In genomic region chr5:31630931-31631330, GRCh38 we compare ENCODE assay signal across 1 cellular context.
TF ChIP-seq lines count a peak whose summit lies in the region.

No MANE protein-coding gene starts in this region.

TF ChIP-seq in GM23338, 12 proteins besides CTCF, POLR2A, EP300 and RAD21:
- TF ChIP-seq REST (IDR thresholded peaks at IDR 0.05; ENCODE audit: unreplicated experiment) (no peak), ZNF462 (CRISPR knock-in tag; IDR thresholded peaks at IDR 0.05) (no peak), POLR2AphosphoS5 (IDR thresholded peaks at IDR 0.05; ENCODE audit: low read depth) (no peak), ZNF331 (CRISPR knock-in tag; IDR thresholded peaks at IDR 0.05; ENCODE audit: low read depth) (no peak), EZH2 (IDR thresholded peaks at IDR 0.05; ENCODE audit: low read depth, unreplicated experiment) (no peak), NANOG (IDR thresholded peaks at IDR 0.05; ENCODE audit: borderline replicate concordance) (no peak), ZNF114 (CRISPR knock-in tag; IDR thresholded peaks at IDR 0.05) (no peak), ETS1 (IDR thresholded peaks at IDR 0.05) (no peak), JUNB (IDR thresholded peaks at IDR 0.05; ENCODE audit: unreplicated experiment) (no peak), STAT1 (IDR thresholded peaks at IDR 0.05; ENCODE audit: unreplicated experiment) (no peak), EZH2phosphoT487 (IDR thresholded peaks at IDR 0.05; ENCODE audit: unreplicated experiment) (no peak), CREB1 (CRISPR knock-in tag; IDR thresholded peaks at IDR 0.05; ENCODE audit: low read depth) (no peak)
